1 cellular context compared by ENCODE assay signal in the genomic region with DNA sequence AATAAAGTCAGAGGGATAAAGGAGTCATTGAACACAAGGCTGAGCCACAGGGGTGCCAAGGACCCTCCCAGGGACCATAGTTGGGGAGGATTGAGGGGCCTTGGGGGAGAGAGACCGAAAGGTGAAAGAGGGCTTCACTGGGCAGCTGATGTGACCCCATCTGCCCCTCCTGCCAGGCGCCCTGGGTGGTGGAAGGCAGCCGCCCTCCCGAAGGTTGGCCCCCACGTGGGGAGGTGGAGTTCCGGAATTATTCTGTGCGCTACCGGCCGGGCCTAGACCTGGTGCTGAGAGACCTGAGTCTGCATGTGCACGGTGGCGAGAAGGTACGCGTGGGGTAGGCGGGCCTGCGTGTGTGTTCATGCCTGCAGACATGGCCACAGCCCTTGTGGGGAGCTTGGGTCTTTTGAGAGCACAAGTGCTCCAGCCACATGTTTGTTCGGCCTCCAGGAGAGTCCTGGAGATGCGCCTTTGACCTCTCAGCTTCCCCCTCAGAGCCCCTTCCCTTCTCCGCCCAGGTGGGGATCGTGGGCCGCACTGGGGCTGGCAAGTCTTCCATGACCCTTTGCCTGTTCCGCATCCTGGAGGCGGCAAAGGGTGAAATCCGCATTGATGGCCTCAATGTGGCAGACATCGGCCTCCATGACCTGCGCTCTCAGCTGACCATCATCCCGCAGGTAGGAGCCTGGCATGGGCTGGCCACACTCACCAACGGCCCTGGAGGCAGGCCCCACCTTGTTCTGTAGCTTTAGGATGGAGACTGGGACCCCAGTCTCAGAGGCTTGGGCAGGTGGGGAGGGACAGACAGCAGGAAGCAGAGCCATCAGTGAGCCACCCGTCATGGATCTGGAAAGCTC.
TF ChIP-seq lines count a peak whose summit lies in the region.

No MANE protein-coding gene starts in this region.

TF ChIP-seq in H1, 55 proteins besides CTCF, POLR2A, EP300 and RAD21:
- no peak for TF ChIP-seq SP4 (IDR thresholded peaks at IDR 0.05; ENCODE audit: low read length)
- TF ChIP-seq, protein P1, sequence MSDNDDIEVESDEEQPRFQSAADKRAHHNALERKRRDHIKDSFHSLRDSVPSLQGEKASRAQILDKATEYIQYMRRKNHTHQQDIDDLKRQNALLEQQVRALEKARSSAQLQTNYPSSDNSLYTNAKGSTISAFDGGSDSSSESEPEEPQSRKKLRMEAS (IDR thresholded peaks at IDR 0.05): no peak
